ENCODE assay signal across 23 cellular contexts in genomic region chr17:28326114-28326513, GRCh38. TPM values are rescaled to one million over a fixed set of nuclear protein-coding genes. Genes with fewer than 3 reads are reported as not detected.
A peak's percentile ranks its signal among the peaks of the same experiment; 100 is the strongest.
DNase-seq lines count a peak whose midpoint lies in the region; ATAC-seq, FAIRE-seq and TF ChIP-seq lines count a peak whose summit lies in the region.
"Had no signal": no experiment of that assay in that cellular context is flagged by ENCODE, and none has a peak within 500 bp of the region (broad histone marks: within the 10 kb centered on the region; RNA-seq: fewer than 3 reads in every experiment).

No MANE protein-coding gene starts in this region.

- no peak overlapping the region for H3K4me3 ChIP-seq in pancreas
- H3K4me3 ChIP-seq: psoas muscle had no signal

- peaks cover 23% of the 10 kb centered on the region for H3K36me3 Mint-ChIP-seq in activated CD8-positive, alpha-beta T cell treated with anti-CD3 and anti-CD28 coated beads, Interleukin-2, amount 10 ng/mL, durations not matched to agents 7 days and 5 days (ENCODE audit: low read depth)
- H3K36me3 Mint-ChIP-seq in stimulated activated memory B cell treated with anti-CD40 and anti-IgM and Interleukin-4, amounts not matched to agents 10 μg/mL and 1 μg/mL and 100 μg/mL, for 72 hours = peaks cover 23% of the 10 kb centered on the region

- CTCF ChIA-PET in activated CD8-positive, alpha-beta T cell treated with anti-CD3 and anti-CD28 coated beads, Interleukin-2, amount 10 ng/mL, durations not matched to agents 7 days and 5 days (lab: Charles Lee) = interaction anchor here (1.1 kb wide), 1 partner anchor 9 kb away, joined by 3 read pairs; the partner anchor contains the start of genes IFT20 and TNFAIP1

- POLR2A ChIA-PET in activated CD8-positive, alpha-beta T cell treated with anti-CD3 and anti-CD28 coated beads, Interleukin-2, amount 10 ng/mL, durations not matched to agents 7 days and 5 days (lab: Charles Lee) = interaction anchor here (0.7 to 1.1 kb wide), 2 partner anchors 9 to 10 kb away, joined by 4 to 5 read pairs; partner anchors contain the start of genes IFT20 and TNFAIP1

- H3K4me1 Mint-ChIP-seq in activated CD8-positive, alpha-beta T cell treated with anti-CD3 and anti-CD28 coated beads, Interleukin-2, amount 10 ng/mL, durations not matched to agents 7 days and 5 days (ENCODE audit: low read depth) = peaks cover 13% of the 10 kb centered on the region
- peaks cover 12% of the 10 kb centered on the region for H3K4me1 Mint-ChIP-seq in stimulated activated memory B cell treated with anti-CD40 and anti-IgM and Interleukin-4, amounts not matched to agents 10 μg/mL and 1 μg/mL and 100 μg/mL, for 72 hours

- no peaks in the 10 kb centered on the region for H3K9me3 Mint-ChIP-seq in activated CD8-positive, alpha-beta T cell treated with anti-CD3 and anti-CD28 coated beads, Interleukin-2, amount 10 ng/mL, durations not matched to agents 7 days and 5 days (ENCODE audit: insufficient read depth)
- no peaks in the 10 kb centered on the region for H3K9me3 Mint-ChIP-seq in stimulated activated memory B cell treated with anti-CD40 and anti-IgM and Interleukin-4, amounts not matched to agents 10 μg/mL and 1 μg/mL and 100 μg/mL, for 72 hours

- H3K27me3 ChIP-seq in pancreas = no peaks in the 10 kb centered on the region

- H3K9me3 ChIP-seq in pancreas = no peaks in the 10 kb centered on the region
- H3K9me3 ChIP-seq: psoas muscle had no signal

- ATAC-seq in pancreas = peak in 3 of 4 donors; percentile 21 to 33 (median 30)
- ATAC-seq in activated CD8-positive, alpha-beta T cell treated with anti-CD3 and anti-CD28 coated beads, Interleukin-2, amount 10 ng/mL, durations not matched to agents 7 days and 5 days = no peak
- ATAC-seq in stimulated activated memory B cell treated with anti-CD40 and anti-IgM and Interleukin-4, amounts not matched to agents 10 μg/mL and 1 μg/mL and 100 μg/mL, for 72 hours = no peak
- ATAC-seq: Panc1; psoas muscle; SK-N-SH treated with all-trans-retinoic acid at 6 μM for 48 hours; stimulated activated naive CD8-positive, alpha-beta T cell treated with anti-CD3 and anti-CD28 coated beads, Interleukin-15, Interleukin-2, amounts not matched to agents 100 U/mL and 50 U/mL, for 24 hours had no signal

- intact Hi-C loops in pancreas (cut with DNase I) = no loop called here

- peaks cover 25 to 55% (median 53%) of the 10 kb centered on the region in 3 donors for H3K4me1 ChIP-seq in pancreas
- H3K4me1 ChIP-seq: psoas muscle had no signal

- 12 to 20% methylated on average over 7 of the region's 7 CpGs for WGBS in pancreas, 2 donors

- DNase-seq in COLO668 (lab: John Stamatoyannopoulos, UW; ENCODE audit: unreplicated experiment) = peak; percentile 12
- DNase-seq in NCI-H1417 treated with DMSO at 0.1 percent for 48 hours (lab: John Stamatoyannopoulos, UW) = peak; percentile 57
- peak; percentile 16 for DNase-seq in ecto neural progenitor cell (ENCODE audit: low spot score)
- peak in 1 of 6 donors; percentile 43 for DNase-seq in pancreas
- no peak for DNase-seq in DMS 273 (lab: John Stamatoyannopoulos, UW; ENCODE audit: unreplicated experiment)
- DNase-seq in DMS79 treated with DMSO at 0.1 percent for 48 hours (lab: John Stamatoyannopoulos, UW) = no peak
- DNase-seq in activated CD8-positive, alpha-beta T cell treated with anti-CD3 and anti-CD28 coated beads, Interleukin-2, amount 10 ng/mL, durations not matched to agents 7 days and 5 days = no peak
- DNase-seq: activated CD4-positive, alpha-beta T cell treated with anti-CD3 and anti-CD28 coated beads, Interleukin-2, amount 50 U/mL, for 48 hours; AML-193; amniotic stem cell; cerebellar nuclear complex; DMS153; foreskin fibroblast; NCI-H1105 treated with DMSO at 0.1 percent for 48 hours; NCI-H446 treated with DMSO at 0.1 percent for 48 hours; psoas muscle; stimulated activated naive CD8-positive, alpha-beta T cell treated with anti-CD3 and anti-CD28 coated beads, Interleukin-15, Interleukin-2, amounts not matched to agents 100 U/mL and 50 U/mL, for 24 hours had no signal

- H3K36me3 ChIP-seq in pancreas = peaks cover 0 to 25% (median 8%) of the 10 kb centered on the region in 3 donors

- no peak for FAIRE-seq in pancreas (lab: Jason Lieb, UNC)
- FAIRE-seq: H1, TTC549 had no signal

- no peak overlapping the region for H3K4me3 Mint-ChIP-seq in activated CD8-positive, alpha-beta T cell treated with anti-CD3 and anti-CD28 coated beads, Interleukin-2, amount 10 ng/mL, durations not matched to agents 7 days and 5 days
- no peak overlapping the region for H3K4me3 Mint-ChIP-seq in stimulated activated memory B cell treated with anti-CD40 and anti-IgM and Interleukin-4, amounts not matched to agents 10 μg/mL and 1 μg/mL and 100 μg/mL, for 72 hours

- H3K27ac ChIP-seq in pancreas = peak overlapping the region in 3 of 4 donors; percentile 51 to 84 (median 79)
- H3K27ac ChIP-seq: KMS-11, psoas muscle had no signal

- no peak overlapping the region for H3K27ac Mint-ChIP-seq in activated CD8-positive, alpha-beta T cell treated with anti-CD3 and anti-CD28 coated beads, Interleukin-2, amount 10 ng/mL, durations not matched to agents 7 days and 5 days
- H3K27ac Mint-ChIP-seq in stimulated activated memory B cell treated with anti-CD40 and anti-IgM and Interleukin-4, amounts not matched to agents 10 μg/mL and 1 μg/mL and 100 μg/mL, for 72 hours = no peak overlapping the region

- no peak for TF ChIP-seq CTCF in pancreas (IDR thresholded peaks at IDR 0.05)

- H3K27me3 Mint-ChIP-seq in activated CD8-positive, alpha-beta T cell treated with anti-CD3 and anti-CD28 coated beads, Interleukin-2, amount 10 ng/mL, durations not matched to agents 7 days and 5 days (ENCODE audit: low read depth) = no peaks in the 10 kb centered on the region
- no peaks in the 10 kb centered on the region for H3K27me3 Mint-ChIP-seq in stimulated activated memory B cell treated with anti-CD40 and anti-IgM and Interleukin-4, amounts not matched to agents 10 μg/mL and 1 μg/mL and 100 μg/mL, for 72 hours

RNA-seq across cellular contexts. Expression of gene TMEM97, which starts 7.1 kb away (rescaled TPM):
- 100 to 1,000 TPM in 4 of 6 donors, 10 to 100 TPM in 2; 73.9 to 129 (median 113) TPM for total RNA-seq in pancreas
- polyA plus RNA-seq in pancreas = 10 to 100 TPM; 13.1 to 17.2 TPM
- 10 to 100 TPM; 31.2 to 32.0 TPM for total RNA-seq in activated CD8-positive, alpha-beta T cell treated with anti-CD3 and anti-CD28 coated beads, Interleukin-2, amount 10 ng/mL, durations not matched to agents 7 days and 5 days

RNA-seq across cellular contexts. Expression of gene IFT20, which starts 9.2 kb away (rescaled TPM):
- 10 to 100 TPM; 42.3 to 52.4 (median 48.0) TPM for total RNA-seq in pancreas
- 10 to 100 TPM; 65.8 to 79.0 TPM for polyA plus RNA-seq in pancreas
- total RNA-seq in activated CD8-positive, alpha-beta T cell treated with anti-CD3 and anti-CD28 coated beads, Interleukin-2, amount 10 ng/mL, durations not matched to agents 7 days and 5 days = 10 to 100 TPM; 20.7 to 22.7 TPM

RNA-seq across cellular contexts. Expression of gene TNFAIP1, which starts 9.4 kb away (rescaled TPM):
- total RNA-seq in pancreas = 10 to 100 TPM; 20.8 to 56.8 (median 31.8) TPM
- polyA plus RNA-seq in pancreas = 10 to 100 TPM; 11.5 to 16.8 TPM
- total RNA-seq in activated CD8-positive, alpha-beta T cell treated with anti-CD3 and anti-CD28 coated beads, Interleukin-2, amount 10 ng/mL, durations not matched to agents 7 days and 5 days = 10 to 100 TPM; 16.3 to 19.7 TPM

RNA-seq across cellular contexts. Expression of gene POLDIP2, which starts 31.2 kb away (rescaled TPM):
- 10 to 100 TPM; 40.7 to 51.2 (median 42.5) TPM for total RNA-seq in pancreas
- 10 to 100 TPM; 28.3 to 41.0 TPM for polyA plus RNA-seq in pancreas
- 10 to 100 TPM; 68.1 to 73.9 TPM for total RNA-seq in activated CD8-positive, alpha-beta T cell treated with anti-CD3 and anti-CD28 coated beads, Interleukin-2, amount 10 ng/mL, durations not matched to agents 7 days and 5 days

RNA-seq across cellular contexts. Expression of gene SEBOX, which starts 38.9 kb away (rescaled TPM):
- total RNA-seq in pancreas = not detected
- not detected for polyA plus RNA-seq in pancreas
- not detected for total RNA-seq in activated CD8-positive, alpha-beta T cell treated with anti-CD3 and anti-CD28 coated beads, Interleukin-2, amount 10 ng/mL, durations not matched to agents 7 days and 5 days
- total RNA-seq: H1, psoas muscle had no signal
- polyA plus RNA-seq: H1, psoas muscle had no signal

Comparison
In these comparisons a context has a peak if more than half of its experiments do, and no peak if none do; other contexts are left out.
1. DNase-seq: peak in COLO668 (single experiment), NCI-H1417 treated with DMSO at 0.1 percent for 48 hours (single experiment) and ecto neural progenitor cell (single experiment); none in DMS 273 (single experiment), DMS79 treated with DMSO at 0.1 percent for 48 hours (single experiment) and activated CD8-positive, alpha-beta T cell treated with anti-CD3 and anti-CD28 coated beads, Interleukin-2, amount 10 ng/mL, durations not matched to agents 7 days and 5 days (single experiment).
2. ATAC-seq: peak in pancreas (3 of 4); none in activated CD8-positive, alpha-beta T cell treated with anti-CD3 and anti-CD28 coated beads, Interleukin-2, amount 10 ng/mL, durations not matched to agents 7 days and 5 days (single experiment) and stimulated activated memory B cell treated with anti-CD40 and anti-IgM and Interleukin-4, amounts not matched to agents 10 μg/mL and 1 μg/mL and 100 μg/mL, for 72 hours (single experiment).